22 cellular contexts compared by ENCODE assay signal in genomic region chr2:154706660-154707059, GRCh38. TPM values are rescaled to one million over a fixed set of nuclear protein-coding genes. Genes with fewer than 3 reads are reported as not detected.
DNase-seq lines count a peak whose midpoint lies in the region; ATAC-seq, FAIRE-seq and TF ChIP-seq lines count a peak whose summit lies in the region.
"Had no signal": no experiment of that assay in that cellular context is flagged by ENCODE, and none has a peak within 500 bp of the region (broad histone marks: within the 10 kb centered on the region; RNA-seq: fewer than 3 reads in every experiment).

No MANE protein-coding gene starts in this region.

- no peaks in the 10 kb centered on the region for H3K36me3 ChIP-seq in liver (ENCODE audit: control insufficient read depth in 4 of 4, insufficient read depth in 3 of 4, low read depth in 1 of 4, low read length in 3 of 4)
- H3K36me3 ChIP-seq in HepG2 (replicated peaks in 1 of 2; ENCODE audit: control insufficient read depth in 1 of 2, insufficient read depth in 2 of 2, low read length in 2 of 2): no peaks in the 10 kb centered on the region
- no peaks in the 10 kb centered on the region for H3K36me3 ChIP-seq in MM.1S (replicated peaks; ENCODE audit: insufficient read depth, low read length)
- no peaks in the 10 kb centered on the region for H3K36me3 ChIP-seq in SU-DHL-6 (ENCODE audit: low read length)
- no peaks in the 10 kb centered on the region for H3K36me3 ChIP-seq in WERI-Rb-1
- H3K36me3 ChIP-seq in MG63: no peaks in the 10 kb centered on the region
- no peaks in the 10 kb centered on the region for H3K36me3 ChIP-seq in GM23248 (ENCODE audit: low read depth)
- H3K36me3 ChIP-seq: BE2C had no signal

- H3K27ac ChIP-seq in liver (ENCODE audit: low read depth in 1 of 2, low read length in 2 of 2): no peak overlapping the region
- H3K27ac ChIP-seq in HepG2 (ENCODE audit: extremely low read length, insufficient read depth, low read length): no peak overlapping the region
- no peak overlapping the region for H3K27ac ChIP-seq in MM.1S (ENCODE audit: low read length)
- no peak overlapping the region for H3K27ac ChIP-seq in SU-DHL-6 (ENCODE audit: low read depth, low read length)
- H3K27ac ChIP-seq in WERI-Rb-1: no peak overlapping the region
- H3K27ac ChIP-seq in GM23248: no peak overlapping the region
- H3K27ac ChIP-seq: A549, HL-60 had no signal

- TF ChIP-seq RAD21 in liver (IDR thresholded peaks at IDR 0.05) (no peak), HepG2 (CRISPR knock-in tag; IDR thresholded peaks at IDR 0.05) (no peak)

- TF ChIP-seq CTCF in liver (IDR thresholded peaks at IDR 0.05; ENCODE audit: low read depth, low read length, missing input control) (no peak), HepG2 (CRISPR knock-in tag; IDR thresholded peaks at IDR 0.05) (no peak), MM.1S (IDR thresholded peaks at IDR 0.05; ENCODE audit: low read length) (no peak), SU-DHL-6 (IDR thresholded peaks at IDR 0.05; ENCODE audit: insufficient read depth, low read length, poor library complexity, severe bottlenecking) (no peak), WERI-Rb-1 (IDR thresholded peaks at IDR 0.05; ENCODE audit: low read depth, low read length) (no peak)

- TF ChIP-seq EP300 in HepG2 (IDR thresholded peaks at IDR 0.05; ENCODE audit: low read depth in 2 of 2, low read length in 2 of 2) (no peak), HepG2 (CRISPR knock-in tag; IDR thresholded peaks at IDR 0.05; ENCODE audit: borderline replicate concordance) (no peak)

- DNase-seq in HepG2 (ENCODE audit: low spot score): no peak
- DNase-seq in MM.1S: no peak
- DNase-seq in WERI-Rb-1: no peak
- DNase-seq in MG63: no peak
- no peak for DNase-seq in GM23248
- DNase-seq in activated CD4-positive, alpha-beta T cell treated with anti-CD3 and anti-CD28 coated beads, Interleukin-2, amount 50 U/mL, for 1 hour: no peak
- DNase-seq: BE2C, DMS79, HCEC 1CT, KG1, NCI-H1694 treated with DMSO at 0.1 percent for 48 hours, NCI-H2081 treated with DMSO at 0.1 percent for 48 hours, NCI-H510A, T-helper 1 cell had no signal

- no peaks in the 10 kb centered on the region for H3K27me3 ChIP-seq in liver (ENCODE audit: control insufficient read depth in 4 of 4, insufficient read depth in 4 of 4, low read length in 3 of 4)
- no peaks in the 10 kb centered on the region for H3K27me3 ChIP-seq in HepG2 (ENCODE audit: control insufficient read depth in 1 of 2, insufficient read depth in 2 of 2, low read length in 2 of 2)
- H3K27me3 ChIP-seq in MM.1S (replicated peaks; ENCODE audit: insufficient read depth, low read length): no peaks in the 10 kb centered on the region
- no peaks in the 10 kb centered on the region for H3K27me3 ChIP-seq in SU-DHL-6 (ENCODE audit: low read length)
- H3K27me3 ChIP-seq in WERI-Rb-1 (ENCODE audit: insufficient read depth, low read depth, severe bottlenecking): no peaks in the 10 kb centered on the region
- no peaks in the 10 kb centered on the region for H3K27me3 ChIP-seq in MG63
- no peaks in the 10 kb centered on the region for H3K27me3 ChIP-seq in GM23248 (replicated peaks; ENCODE audit: insufficient read depth)
- H3K27me3 ChIP-seq: BE2C had no signal

- H2AFZ ChIP-seq in HepG2 (ENCODE audit: low read length) (no peak overlapping the region), MM.1S (ENCODE audit: low read length) (no peak overlapping the region), SU-DHL-6 (ENCODE audit: low read depth, low read length, severe bottlenecking) (peak overlapping the region; percentile 36), GM23248 (no peak overlapping the region)

- H4K20me1 ChIP-seq in HepG2 (ENCODE audit: insufficient read depth, low read length) (no peaks in the 10 kb centered on the region), MM.1S (ENCODE audit: insufficient read depth, low read length) (no peaks in the 10 kb centered on the region), SU-DHL-6 (ENCODE audit: low read depth, low read length) (no peaks in the 10 kb centered on the region), GM23248 (ENCODE audit: insufficient read depth) (no peaks in the 10 kb centered on the region)

- H3K9ac ChIP-seq in liver (ENCODE audit: low read depth in 1 of 2, low read length in 2 of 2): no peak overlapping the region
- no peak overlapping the region for H3K9ac ChIP-seq in HepG2 (ENCODE audit: insufficient read depth, low read depth, low read length)
- H3K9ac ChIP-seq in MM.1S (ENCODE audit: low read length): no peak overlapping the region
- H3K9ac ChIP-seq in SU-DHL-6 (ENCODE audit: low read length): no peak overlapping the region
- no peak overlapping the region for H3K9ac ChIP-seq in GM23248

- ATAC-seq in HepG2: no peak
- ATAC-seq: A549, GM12878, SK-N-SH treated with all-trans-retinoic acid at 6 μM for 48 hours had no signal

- H3K9me2 ChIP-seq in MM.1S (replicated peaks; ENCODE audit: insufficient read depth, low read length) (no peaks in the 10 kb centered on the region), SU-DHL-6 (replicated peaks; ENCODE audit: insufficient read depth, low read length) (no peaks in the 10 kb centered on the region), GM23248 (ENCODE audit: insufficient read depth) (no peaks in the 10 kb centered on the region)

- CTCF ChIA-PET in HepG2 (lab: Yijun Ruan, JAX; ENCODE audit: low intra/inter-chr PET ratio, low total read pairs): no interaction called here

- no peak for FAIRE-seq in HepG2 (lab: Jason Lieb, UNC)
- FAIRE-seq: A549, D721Med, GM12878 had no signal

- TF ChIP-seq POLR2A in HepG2 (IDR thresholded peaks at IDR 0.05; ENCODE audit: insufficient read depth in 1 of 2, low read depth in 2 of 2, low read length in 2 of 2): no peak

- H3K79me2 ChIP-seq in HepG2 (ENCODE audit: insufficient read depth, low read length) (no peaks in the 10 kb centered on the region), MM.1S (ENCODE audit: low read length) (no peaks in the 10 kb centered on the region), SU-DHL-6 (ENCODE audit: insufficient read depth, low read length) (no peaks in the 10 kb centered on the region), GM23248 (ENCODE audit: insufficient read depth) (no peaks in the 10 kb centered on the region)

- intact Hi-C loops in HepG2 (cut with micrococcal nuclease; ENCODE audit: unreplicated experiment): no loop called here

- H3K4me2 ChIP-seq in HepG2 (ENCODE audit: low read depth, low read length): no peak overlapping the region
- 0 out of 2 replicates have a peak overlapping the region, but pooled peaks have one; percentile 9 for H3K4me2 ChIP-seq in MM.1S (ENCODE audit: low read depth, low read length)
- H3K4me2 ChIP-seq in SU-DHL-6 (ENCODE audit: low read depth, low read length, poor library complexity, severe bottlenecking): peak overlapping the region; percentile 5
- no peak overlapping the region for H3K4me2 ChIP-seq in GM23248 (ENCODE audit: unreplicated experiment)
- H3K4me2 ChIP-seq: A549 had no signal

- POLR2A ChIA-PET in HepG2 (lab: Yijun Ruan, JAX): no interaction called here

- WGBS in liver: 75% methylated on average over 1 of the region's 1 CpG
- 0% methylated on average over 1 of the region's 1 CpG for WGBS in HepG2 (ENCODE audit: low lambda C conversion rate)
- WGBS in GM23248 (ENCODE audit: low coverage in 1 of 2, low lambda C conversion rate in 2 of 2, missing lambda C conversion rate in 2 of 2), 2 experiments: 9 to 21% methylated on average over 1 of the region's 1 CpG

- no TSS peak for BruUV-seq in HepG2 (replicated peaks; lab: Mats Ljungman, UMichigan)

- H3K9me3 ChIP-seq in liver (ENCODE audit: control insufficient read depth in 4 of 4, low read length in 3 of 4): no peaks in the 10 kb centered on the region
- H3K9me3 ChIP-seq in HepG2 (ENCODE audit: low read length): no peaks in the 10 kb centered on the region
- no peaks in the 10 kb centered on the region for H3K9me3 ChIP-seq in MM.1S (replicated peaks; ENCODE audit: insufficient read depth, low read length)
- no peaks in the 10 kb centered on the region for H3K9me3 ChIP-seq in SU-DHL-6 (ENCODE audit: insufficient read depth, low read length)
- H3K9me3 ChIP-seq in WERI-Rb-1 (ENCODE audit: severe bottlenecking): no peaks in the 10 kb centered on the region
- no peaks in the 10 kb centered on the region for H3K9me3 ChIP-seq in MG63
- H3K9me3 ChIP-seq in GM23248 (ENCODE audit: low read depth): no peaks in the 10 kb centered on the region
- H3K9me3 ChIP-seq: A549, BE2C had no signal

- peaks cover 0 to 30% (median 11%) of the 10 kb centered on the region in 4 donors for H3K4me1 ChIP-seq in liver (ENCODE audit: control insufficient read depth in 4 of 4, insufficient read depth in 4 of 4, low read length in 3 of 4)
- H3K4me1 ChIP-seq in HepG2 (ENCODE audit: insufficient read depth, low read length): no peaks in the 10 kb centered on the region
- H3K4me1 ChIP-seq in MM.1S (ENCODE audit: low read length): no peaks in the 10 kb centered on the region
- H3K4me1 ChIP-seq in GM23248 (ENCODE audit: insufficient read depth): no peaks in the 10 kb centered on the region
- H3K4me1 ChIP-seq: A549, BE2C had no signal

- H3K4me3 ChIP-seq in liver (ENCODE audit: low read depth in 1 of 3, low read length in 3 of 3) (no peak overlapping the region), HepG2 (replicated peaks in 1 of 3; ENCODE audit: insufficient read depth in 1 of 3, low read depth in 2 of 3, low read length in 3 of 3) (no peak overlapping the region), MM.1S (ENCODE audit: low read length) (no peak overlapping the region), SU-DHL-6 (ENCODE audit: insufficient read depth, low read length, poor library complexity, severe bottlenecking) (no peak overlapping the region), WERI-Rb-1 (ENCODE audit: low read depth, low read length) (no peak overlapping the region), MG63 (no peak overlapping the region), GM23248 (no peak overlapping the region)
- H3K4me3 ChIP-seq: A549, GM12878 had no signal

- in situ Hi-C loops in HepG2 (cut with HindIII; ENCODE audit: extremely low pct_ligation_motif_present, low pct_unique_long_range_greater_than_20kb): no loop called here
- in situ Hi-C loops in GM23248 (cut with MboI): no loop called here

- H3F3A ChIP-seq in MM.1S (ENCODE audit: insufficient read depth, low read length) (no peaks in the 10 kb centered on the region), SU-DHL-6 (ENCODE audit: insufficient read depth) (no peaks in the 10 kb centered on the region), GM23248 (ENCODE audit: insufficient read depth) (no peaks in the 10 kb centered on the region)

RNA-seq across cellular contexts. Expression of gene KCNJ3, which starts 8.2 kb away (rescaled TPM):
- 1 to 10 TPM in 1 of 2 donors, under 1 TPM in 1; 0.23 to 1.3 TPM for total RNA-seq in liver
- under 1 TPM; 0.39 to 0.47 TPM for polyA plus RNA-seq in liver
- total RNA-seq in HepG2 (2016; rRNA removed; fragmentation: Illumina TruSeq; extraction: Trizol): not detected in 2 replicates
- not detected in 2 replicates for total RNA-seq in HepG2 (2016; cell fraction: cytosol; rRNA removed; fragmentation: Illumina TruSeq; extraction: Trizol; ENCODE audit: low read depth)
- total RNA-seq in HepG2 (2016; cell fraction: insoluble cytoplasmic fraction; rRNA removed; fragmentation: Illumina TruSeq; extraction: Trizol): not detected in 2 replicates
- not detected in 2 replicates for total RNA-seq in HepG2 (2016; cell fraction: membrane; rRNA removed; fragmentation: Illumina TruSeq; extraction: Trizol)
- not detected in 2 replicates for total RNA-seq in HepG2 (2016; cell fraction: nucleus; rRNA removed; fragmentation: Illumina TruSeq; extraction: Trizol)
- polyA plus RNA-seq in HepG2 (2011; rRNA removed): not detected in 2 replicates
- not detected in 2 replicates for polyA plus RNA-seq in HepG2 (2011; cell fraction: cytosol; rRNA removed)
- not detected in 2 replicates for polyA plus RNA-seq in HepG2 (2011; cell fraction: nucleus; rRNA removed)
- not detected in 2 replicates for polyA plus RNA-seq in HepG2 (2012)
- not detected in 2 replicates for polyA plus RNA-seq in HepG2 (2016; cell fraction: cytosol; fragmentation: Illumina TruSeq; extraction: Trizol; ENCODE audit: low read depth)
- not detected in 2 replicates for polyA plus RNA-seq in HepG2 (2016; cell fraction: insoluble cytoplasmic fraction; fragmentation: Illumina TruSeq; extraction: Trizol; ENCODE audit: low read depth)
- not detected in 2 replicates for polyA plus RNA-seq in HepG2 (2016; cell fraction: membrane; fragmentation: Illumina TruSeq; extraction: Trizol; ENCODE audit: low read depth)
- polyA plus RNA-seq in HepG2 (2016; cell fraction: nucleus; fragmentation: Illumina TruSeq; extraction: Trizol; ENCODE audit: insufficient read depth, low read depth): not detected in 2 replicates
- polyA minus RNA-seq in HepG2 (2011; rRNA and poly(A)+ RNA removed; ENCODE audit: low replicate concordance): not detected in 2 replicates
- polyA minus RNA-seq in HepG2 (2011; cell fraction: cytosol; rRNA and poly(A)+ RNA removed): not detected in 2 replicates
- polyA minus RNA-seq in HepG2 (2011; cell fraction: nucleus; rRNA and poly(A)+ RNA removed): not detected in 2 replicates
- total RNA-seq in MG63 (2014; rRNA removed; shearing (Covaris generic); ENCODE audit: low replicate concordance): not detected in 2 replicates
- total RNA-seq in GM23248 (2014; rRNA removed; shearing (Covaris generic)): not detected in 2 replicates
- not detected in 2 replicates for polyA plus RNA-seq in GM23248 (2016; fragmentation: Nextera tagmentation; extraction: Ambion mirVana)
- total RNA-seq: HT1080 had no signal
- polyA plus RNA-seq: A549 had no signal

Comparison
In these comparisons a context has a peak if more than half of its experiments do, and no peak if none do; other contexts are left out.
1. H3K4me2 ChIP-seq: peak in MM.1S (single experiment) and SU-DHL-6 (single experiment); none in HepG2 (single experiment) and GM23248 (single experiment).